13 cellular contexts compared by ENCODE assay signal in the genomic region with DNA sequence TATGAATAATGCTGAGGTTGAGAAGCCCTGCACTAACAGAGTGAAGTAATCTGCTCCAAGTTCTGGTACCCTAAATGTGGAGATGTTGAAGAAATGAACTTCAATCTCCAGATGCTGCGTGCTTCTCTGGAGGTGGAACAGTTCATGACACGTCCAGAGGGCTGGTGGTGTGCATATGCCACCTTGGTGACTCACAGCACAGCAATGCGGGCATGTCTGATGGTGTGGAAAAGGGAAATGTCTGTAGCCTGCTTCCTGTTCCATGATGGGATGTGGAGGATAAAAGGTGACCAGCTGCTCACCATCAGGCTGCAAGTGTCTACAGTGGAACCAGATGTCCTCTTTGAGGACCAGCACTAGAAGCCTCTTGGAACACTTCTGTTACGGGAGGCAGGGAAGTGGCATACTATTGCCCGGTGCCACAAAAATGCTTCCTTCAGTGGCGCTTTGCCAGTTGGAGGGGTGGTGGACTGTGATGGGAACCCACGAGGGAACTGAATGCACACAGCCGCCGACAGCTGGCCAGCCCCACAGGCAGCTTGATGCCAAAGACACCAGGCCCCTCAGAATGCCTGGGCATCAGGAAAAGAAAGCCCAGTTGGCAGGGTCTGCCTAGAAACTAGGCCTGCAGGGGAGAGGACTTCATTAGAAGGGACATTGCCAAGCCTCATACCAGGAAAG. TPM values are rescaled to one million over a fixed set of nuclear protein-coding genes. Genes with fewer than 3 reads are reported as not detected.
DNase-seq lines count a peak whose midpoint lies in the region; ATAC-seq and TF ChIP-seq lines count a peak whose summit lies in the region.
"Had no signal": no experiment of that assay in that cellular context is flagged by ENCODE, and none has a peak within 500 bp of the region (broad histone marks: within the 10 kb centered on the region; RNA-seq: fewer than 3 reads in every experiment).

No MANE protein-coding gene starts in this region.

- POLR2A ChIA-PET in PC-3 (lab: Charles Lee; ENCODE audit: unreplicated experiment): no interaction called here

- no peaks in the 10 kb centered on the region for H3F3A ChIP-seq in PC-3 (ENCODE audit: low read length, unreplicated experiment)

- no peak overlapping the region for H3K9ac ChIP-seq in PC-3 (ENCODE audit: low read length)

- no peaks in the 10 kb centered on the region for H3K9me3 Mint-ChIP-seq in activated naive CD4-positive, alpha-beta T cell treated with anti-CD3 and anti-CD28 coated beads, Interleukin-2, amount 50 U/mL, for 72 hours
- H3K9me3 Mint-ChIP-seq: central memory CD8-positive, alpha-beta T cell had no signal

- H3K36me3 ChIP-seq in PC-3 (ENCODE audit: low read depth, low read length) (peaks cover under 1% of the 10 kb centered on the region; the same call in 1 of the 2 replicates), esophagus squamous epithelium (peaks cover 0 to 36% (median 0%) of the 10 kb centered on the region in 3 donors)

- H3K27me3 ChIP-seq in PC-3 (ENCODE audit: low read length) (no peaks in the 10 kb centered on the region), esophagus squamous epithelium (no peaks in the 10 kb centered on the region)

- no peaks in the 10 kb centered on the region for H4K20me1 ChIP-seq in PC-3 (ENCODE audit: low read length)

- no peak for ATAC-seq in activated naive CD4-positive, alpha-beta T cell treated with anti-CD3 and anti-CD28 coated beads, Interleukin-2, amount 50 U/mL, for 72 hours
- ATAC-seq in PC-3 (peak; percentile 90), Right ventricle myocardium inferior (no peak), HG03280 (IDR thresholded peaks at IDR 0.05; ENCODE audit: unreplicated experiment) (no peak)
- ATAC-seq: naive thymus-derived CD4-positive, alpha-beta T cell had no signal

- H3K36me3 Mint-ChIP-seq in activated naive CD4-positive, alpha-beta T cell treated with anti-CD3 and anti-CD28 coated beads, Interleukin-2, amount 50 U/mL, for 72 hours: peaks cover 0 to 7% of the 10 kb centered on the region in 2 donors

- H3K9me3 ChIP-seq in PC-3 (ENCODE audit: low read length) (no peaks in the 10 kb centered on the region), esophagus squamous epithelium (no peaks in the 10 kb centered on the region)

- H3K27ac ChIP-seq in PC-3 (ENCODE audit: low read length) (no peak overlapping the region), esophagus squamous epithelium (peak overlapping the region in 3 of 4 donors; percentile 17 to 25 (median 19))

- CTCF ChIA-PET in PC-3 (lab: Charles Lee): interaction anchor here (0.6 kb wide), 1 partner anchor 16 kb away, joined by 7 read pairs; no protein-coding TSS in a partner anchor

- H2AFZ ChIP-seq in PC-3 (ENCODE audit: low read length): no peak overlapping the region

- intact Hi-C loops in PC-3 (cut with micrococcal nuclease): no loop called here
- intact Hi-C loops in esophagus squamous epithelium (cut with DNase I): loop anchor here (5.0 kb wide), 1 partner anchor 100 kb away; no protein-coding TSS in a partner anchor
- intact Hi-C loops in Right ventricle myocardium inferior (cut with DNase I): no loop called here

- no TSS peak for BruUV-seq in PC-3 (replicated peaks; lab: Mats Ljungman, UMichigan)

- no peak for TF ChIP-seq POLR2A in esophagus squamous epithelium (IDR thresholded peaks at IDR 0.05)

- peak overlapping the region; percentile 29 to 85 for H3K27ac Mint-ChIP-seq in activated naive CD4-positive, alpha-beta T cell treated with anti-CD3 and anti-CD28 coated beads, Interleukin-2, amount 50 U/mL, for 72 hours
- H3K27ac Mint-ChIP-seq: B cell had no signal

- H3K4me2 ChIP-seq in PC-3 (ENCODE audit: low read length): 0 out of 2 replicates have a peak overlapping the region, but pooled peaks have one; percentile 1

- H3K4me1 ChIP-seq in PC-3 (ENCODE audit: insufficient read depth, low read length) (peaks cover 15% of the 10 kb centered on the region), esophagus squamous epithelium (peaks cover 0 to 19% (median 3%) of the 10 kb centered on the region in 3 donors)

- no peaks in the 10 kb centered on the region for H3K79me2 ChIP-seq in PC-3 (ENCODE audit: low read length)

- no peaks in the 10 kb centered on the region for H3K9me2 ChIP-seq in PC-3 (replicated peaks; ENCODE audit: low read length)

- no peak for TF ChIP-seq CTCF in PC-3 (conservative IDR thresholded peaks at IDR 0.05; ENCODE audit: low read depth, low read length)
- no peak for TF ChIP-seq CTCF in esophagus squamous epithelium (IDR thresholded peaks at IDR 0.05)

- DNase-seq in activated naive CD4-positive, alpha-beta T cell treated with anti-CD3 and anti-CD28 coated beads, Interleukin-2, amount 50 U/mL, for 72 hours (ENCODE audit: low spot score in 2 of 2): no peak
- no peak for DNase-seq in activated naive CD4-positive, alpha-beta T cell treated with Interleukin-2 at 50 U/mL for 16 hours
- DNase-seq in PC-3 (peak; percentile 87), esophagus squamous epithelium (lab: John Stamatoyannopoulos, UW) (no peak), ureter (ENCODE audit: low spot score) (peak; percentile 67), Right ventricle myocardium inferior (ENCODE audit: missing footprints) (no peak), NCI-H146 treated with DMSO at 0.1 percent for 48 hours (lab: John Stamatoyannopoulos, UW; ENCODE audit: unreplicated experiment) (no peak)
- DNase-seq: naive thymus-derived CD4-positive, alpha-beta T cell; NCI-H2081 treated with DMSO at 0.1 percent for 48 hours; T-helper 1 cell had no signal

- H3K4me3 ChIP-seq in PC-3 (ENCODE audit: low read length) (no peak overlapping the region), esophagus squamous epithelium (no peak overlapping the region)

- 22 to 48% methylated on average over 3 to 7 of the region's 9 CpGs for WGBS in esophagus squamous epithelium, 2 donors

RNA-seq across cellular contexts. Expression of a gene that starts 19.9 kb away (rescaled TPM):
- 10 to 100 TPM; 15.4 to 24.5 TPM for total RNA-seq in activated naive CD4-positive, alpha-beta T cell treated with anti-CD3 and anti-CD28 coated beads, Interleukin-2, amount 50 U/mL, for 72 hours
- 17.7 and 23.3 TPM in 2 replicates for total RNA-seq in PC-3 (2014; rRNA removed)
- 10 to 100 TPM; 12.7 to 16.6 (median 15.0) TPM for total RNA-seq in esophagus squamous epithelium
- total RNA-seq in ureter: 24.3 TPM
- total RNA-seq in Right ventricle myocardium inferior: 10.5 TPM

RNA-seq across cellular contexts. Expression of a gene that starts 26.2 kb away (rescaled TPM):
- 10 to 100 TPM; 29.1 to 66.5 TPM for total RNA-seq in activated naive CD4-positive, alpha-beta T cell treated with anti-CD3 and anti-CD28 coated beads, Interleukin-2, amount 50 U/mL, for 72 hours
- 119 and 142 TPM in 2 replicates for total RNA-seq in PC-3 (2014; rRNA removed)
- total RNA-seq in esophagus squamous epithelium: 10 to 100 TPM; 21.0 to 46.7 (median 24.7) TPM
- 29.3 TPM for total RNA-seq in ureter
- total RNA-seq in Right ventricle myocardium inferior: 40.0 TPM

Comparison
In these comparisons a context has a peak if more than half of its experiments do, and no peak if none do; other contexts are left out.
1. DNase-seq: peak in PC-3 (single experiment) and ureter (single experiment); none in activated naive CD4-positive, alpha-beta T cell treated with anti-CD3 and anti-CD28 coated beads, Interleukin-2, amount 50 U/mL, for 72 hours (0 of 2), activated naive CD4-positive, alpha-beta T cell treated with Interleukin-2 at 50 U/mL for 16 hours (single experiment), esophagus squamous epithelium (single experiment), Right ventricle myocardium inferior (single experiment) and NCI-H146 treated with DMSO at 0.1 percent for 48 hours (single experiment).